ENCODE assay signal across 8 cellular contexts in the genomic region with DNA sequence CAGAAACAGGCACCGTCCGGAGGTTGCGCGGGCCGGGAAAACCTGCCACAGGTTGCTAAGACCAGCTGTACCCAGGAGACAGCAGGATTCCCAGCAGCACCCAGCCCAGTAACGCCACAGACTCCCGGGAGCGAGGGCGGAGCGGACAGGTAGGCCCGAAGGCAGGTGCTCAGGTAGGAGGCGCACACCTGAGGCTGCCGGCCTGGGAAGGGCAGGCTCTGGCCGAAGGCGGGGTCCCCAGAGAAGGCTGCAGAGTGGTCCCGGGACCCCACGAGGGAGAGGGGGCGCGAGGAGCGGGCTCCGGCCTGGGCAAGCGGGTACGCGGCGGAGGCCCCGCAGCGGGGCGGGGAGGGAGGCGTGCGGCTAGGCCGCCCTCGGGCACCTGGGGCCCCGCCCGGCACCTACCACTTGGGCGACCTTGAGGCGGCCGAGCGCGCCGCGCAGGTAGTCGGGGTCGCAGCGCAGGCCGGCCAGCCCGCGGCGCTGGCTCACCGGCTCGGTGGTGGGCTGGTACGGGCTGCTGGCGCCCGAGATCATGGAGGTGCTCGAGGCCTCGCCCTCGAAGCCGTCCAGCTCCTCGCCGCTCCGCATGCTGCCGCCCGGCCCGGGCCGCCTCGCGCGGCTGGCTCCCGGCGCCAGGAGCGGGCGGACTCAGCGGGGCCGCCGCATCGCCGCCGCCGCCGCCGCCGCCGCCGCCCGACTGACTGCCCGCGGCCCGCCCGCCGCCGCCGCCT. TPM values are rescaled to one million over a fixed set of nuclear protein-coding genes. Genes with fewer than 3 reads are reported as not detected.
DNase-seq lines count a peak whose midpoint lies in the region; ATAC-seq and TF ChIP-seq lines count a peak whose summit lies in the region.

No MANE protein-coding gene starts in this region.

- peak in 4 of 5 donors; percentile 1 to 54 (median 10) for DNase-seq in CD8-positive, alpha-beta memory T cell
- no peak for DNase-seq in HL-60 (ENCODE audit: low read depth in 1 of 2, low spot score in 1 of 2)
- DNase-seq in esophagus muscularis mucosa (ENCODE audit: extremely low spot score), result no peak
- no peak for DNase-seq in NCI-H446 treated with DMSO at 0.1 percent for 48 hours (lab: John Stamatoyannopoulos, UW)

- intact Hi-C loops in esophagus muscularis mucosa (cut with DNase I), result loop anchor here (5.0 kb wide), 1 partner anchor 56 kb away; a partner anchor contains a TSS

- H3K9ac ChIP-seq in neural cell (ENCODE audit: low read length), result peak overlapping the region; percentile 77

- H3K4me2 ChIP-seq in neural cell (ENCODE audit: low read length), result peak overlapping the region; percentile 92

- no peaks in the 10 kb centered on the region for H3K36me3 Mint-ChIP-seq in CD8-positive, alpha-beta memory T cell

- no peaks in the 10 kb centered on the region for H4K20me1 ChIP-seq in neural cell (ENCODE audit: insufficient read depth)

- TF ChIP-seq POLR2A in esophagus muscularis mucosa (IDR thresholded peaks at IDR 0.05; ENCODE audit: low read depth), result no peak

- no peaks in the 10 kb centered on the region for H3K36me3 ChIP-seq in CD8-positive, alpha-beta memory T cell (ENCODE audit: insufficient read depth, low read length)
- H3K36me3 ChIP-seq in esophagus muscularis mucosa (no peaks in the 10 kb centered on the region), neural cell (ENCODE audit: insufficient read depth, low read length) (no peaks in the 10 kb centered on the region)

- H3K9me3 Mint-ChIP-seq in CD8-positive, alpha-beta memory T cell, result no peaks in the 10 kb centered on the region

- peak overlapping the region; percentile 9 for H3K27ac ChIP-seq in CD8-positive, alpha-beta memory T cell (ENCODE audit: low read depth, low read length)
- H3K27ac ChIP-seq in HL-60 (replicated peaks), result peak overlapping the region; percentile 47
- peak overlapping the region; percentile 57 to 75 (median 68) for H3K27ac ChIP-seq in esophagus muscularis mucosa (replicated peaks in 1 of 4)
- no peak overlapping the region for H3K27ac ChIP-seq in neural cell (ENCODE audit: low read length)

- H3K27me3 Mint-ChIP-seq in CD8-positive, alpha-beta memory T cell, result peaks cover 9 to 16% of the 10 kb centered on the region in 2 donors

- no peaks in the 10 kb centered on the region for H3K9me3 ChIP-seq in CD8-positive, alpha-beta memory T cell (ENCODE audit: low read length)
- no peaks in the 10 kb centered on the region for H3K9me3 ChIP-seq in esophagus muscularis mucosa
- no peaks in the 10 kb centered on the region for H3K9me3 ChIP-seq in neural cell (ENCODE audit: low read length)

- peaks cover 5 to 17% (median 14%) of the 10 kb centered on the region in 3 donors for H3K4me1 Mint-ChIP-seq in CD8-positive, alpha-beta memory T cell

- H3K4me3 ChIP-seq in CD8-positive, alpha-beta memory T cell (ENCODE audit: low read length), result peak overlapping the region; percentile 51
- H3K4me3 ChIP-seq in HL-60 (replicated peaks; ENCODE audit: insufficient read depth, low read length) (peak overlapping the region; percentile 68), esophagus muscularis mucosa (peak overlapping the region; percentile 67 to 93 (median 78)), neural cell (ENCODE audit: low read length) (peak overlapping the region; percentile 97)

- TF ChIP-seq CTCF in HL-60 (IDR thresholded peaks at IDR 0.05; ENCODE audit: insufficient read depth, low read length) (no peak), esophagus muscularis mucosa (IDR thresholded peaks at IDR 0.05) (no peak), neural cell (IDR thresholded peaks at IDR 0.05; ENCODE audit: poor library complexity, severe bottlenecking) (no peak)

- H3K9me2 ChIP-seq in neural cell (ENCODE audit: insufficient read depth, low read length), result no peaks in the 10 kb centered on the region

- H3K27me3 ChIP-seq in CD8-positive, alpha-beta memory T cell (ENCODE audit: insufficient read depth, low read length, poor library complexity, severe bottlenecking), result no peaks in the 10 kb centered on the region
- no peaks in the 10 kb centered on the region for H3K27me3 ChIP-seq in HL-60 (ENCODE audit: insufficient read depth, poor library complexity, severe bottlenecking)
- no peaks in the 10 kb centered on the region for H3K27me3 ChIP-seq in esophagus muscularis mucosa
- H3K27me3 ChIP-seq in neural cell (ENCODE audit: insufficient read depth, low read depth, low read length), result no peaks in the 10 kb centered on the region

- H2AFZ ChIP-seq in neural cell (ENCODE audit: low read depth, low read length), result no peak overlapping the region

- no peak for TF ChIP-seq EP300 in esophagus muscularis mucosa (IDR thresholded peaks at IDR 0.05)
- no peak for TF ChIP-seq EP300 in neural cell (conservative IDR thresholded peaks at IDR 0.05; ENCODE audit: poor library complexity, severe bottlenecking)

- POLR2A ChIA-PET in CD8-positive, alpha-beta memory T cell (lab: Charles Lee), result no interaction called here

- CTCF ChIA-PET in CD8-positive, alpha-beta memory T cell (lab: Charles Lee), result interaction anchor here (1.1 to 1.4 kb wide), 2 partner anchors 45 to 172 kb away, joined by 4 to 5 read pairs; no protein-coding TSS in a partner anchor

- peak overlapping the region; percentile 73 to 90 (median 79) for H3K4me3 Mint-ChIP-seq in CD8-positive, alpha-beta memory T cell

- H3F3A ChIP-seq in neural cell (ENCODE audit: insufficient read depth, low read length, poor library complexity, severe bottlenecking), result no peaks in the 10 kb centered on the region

- peaks cover 13% of the 10 kb centered on the region for H3K4me1 ChIP-seq in CD8-positive, alpha-beta memory T cell (ENCODE audit: insufficient read depth, low read length)
- H3K4me1 ChIP-seq in esophagus muscularis mucosa, result peaks cover 17 to 30% (median 24%) of the 10 kb centered on the region in 4 donors

- TF ChIP-seq RAD21 in neural cell (conservative IDR thresholded peaks at IDR 0.05), result no peak

- peak overlapping the region in 2 of 8 donors; percentile 11 to 97 for H3K27ac Mint-ChIP-seq in CD8-positive, alpha-beta memory T cell

- no CpG with 5 or more reads among the region's 91 CpGs for WGBS in esophagus muscularis mucosa

- H3K79me2 ChIP-seq in neural cell (replicated peaks; ENCODE audit: insufficient read depth, low read length), result peaks cover 13% of the 10 kb centered on the region

- ATAC-seq in GM19467 (IDR thresholded peaks at IDR 0.05; ENCODE audit: unreplicated experiment), result peak; percentile 42
- peak; percentile 49 to 55 for ATAC-seq in activated CD4-positive, CD25-positive, alpha-beta regulatory T cell treated with anti-CD3 and anti-CD28 coated beads, Interleukin-2, amount 50 U/mL, for 24 hours
- no peak for ATAC-seq in GM21737 (IDR thresholded peaks at IDR 0.05; ENCODE audit: unreplicated experiment)

TF ChIP-seq in neural cell, 6 proteins besides CTCF, POLR2A, EP300 and RAD21:
- TF ChIP-seq EZH2 (IDR thresholded peaks at IDR 0.05; ENCODE audit: borderline replicate concordance, insufficient read depth, low read length, poor library complexity, severe bottlenecking) (no peak), MXI1 (conservative IDR thresholded peaks at IDR 0.05; ENCODE audit: poor library complexity, severe bottlenecking) (peak; percentile 50)

RNA-seq across cellular contexts. Expression of a gene that starts 0.4 kb away (rescaled TPM):
- 1 to 10 TPM; 4.1 to 4.4 TPM for total RNA-seq in CD8-positive, alpha-beta memory T cell
- 0.20 TPM for polyA plus RNA-seq in CD8-positive, alpha-beta memory T cell
- 10 to 100 TPM in 3 of 4 donors, 1 to 10 TPM in 1; 9.8 to 19.8 (median 15.0) TPM for total RNA-seq in esophagus muscularis mucosa
- 26.1 and 27.2 TPM in 2 replicates for polyA plus RNA-seq in neural cell
- 65.1 and 76.7 TPM in 2 replicates for polyA minus RNA-seq in neural cell

RNA-seq across cellular contexts. Expression of a gene that starts 55.3 kb away (rescaled TPM):
- 10 to 100 TPM; 50.5 to 53.8 TPM for total RNA-seq in CD8-positive, alpha-beta memory T cell
- 35.0 TPM for polyA plus RNA-seq in CD8-positive, alpha-beta memory T cell
- 100 to 1,000 TPM; 167 to 203 (median 186) TPM for total RNA-seq in esophagus muscularis mucosa
- 237 and 249 TPM in 2 replicates for polyA plus RNA-seq in neural cell
- polyA minus RNA-seq in neural cell, result 256 and 268 TPM in 2 replicates

Comparison
In these comparisons a context has a peak if more than half of its experiments do, and no peak if none do; other contexts are left out.
1. DNase-seq: peak in CD8-positive, alpha-beta memory T cell (4 of 5); none in HL-60 (0 of 2), esophagus muscularis mucosa (single experiment) and NCI-H446 treated with DMSO at 0.1 percent for 48 hours (single experiment).
2. Peak in every context shown above with its lines, with median percentiles within 50 percentile points of each other: H3K4me3 ChIP-seq.